Comparison of ENCODE assay signal across 1 cellular context in genomic region chr7:35024298-35024697, GRCh38.
TF ChIP-seq lines count a peak whose summit lies in the region.

No MANE protein-coding gene starts in this region.

TF ChIP-seq in K562, 482 proteins besides CTCF, POLR2A, EP300 and RAD21:
- TF ChIP-seq TAF9B (IDR thresholded peaks at IDR 0.05; ENCODE audit: partially characterized antibody) (no peak), ZNF76 (CRISPR knock-in tag; IDR thresholded peaks at IDR 0.05; ENCODE audit: borderline replicate concordance) (no peak)
